Comparison of ENCODE assay signal across 8 cellular contexts in genomic region chr10:111756541-111757061, GRCh38.
A peak's percentile ranks its signal among the peaks of the same experiment; 100 is the strongest.
DNase-seq lines count a peak whose midpoint lies in the region; ATAC-seq lines count a peak whose summit lies in the region.

No MANE protein-coding gene starts in this region.

- no peak overlapping the region for H3K27ac Mint-ChIP-seq in stimulated activated naive B cell treated with anti-CD40 and anti-IgM and Interleukin-4, amounts not matched to agents 10 μg/mL and 1 μg/mL and 100 μg/mL, for 72 hours

- no peak overlapping the region for H3K4me3 Mint-ChIP-seq in stimulated activated naive B cell treated with anti-CD40 and anti-IgM and Interleukin-4, amounts not matched to agents 10 μg/mL and 1 μg/mL and 100 μg/mL, for 72 hours

- no peaks in the 10 kb centered on the region for H3K9me3 ChIP-seq in right cardiac atrium (ENCODE audit: control insufficient read depth, low read length)

- in situ Hi-C loops in ACHN (cut with HindIII; ENCODE audit: low pct_ligation_motif_present, low pct_unique_long_range_greater_than_20kb, low sequenced_read_pairs) = no loop called here

- H3K27ac ChIP-seq in right cardiac atrium (ENCODE audit: low read length) = no peak overlapping the region

- 20% methylated on average over 10 of the region's 10 CpGs for WGBS in right cardiac atrium

- ATAC-seq in HG03066 (IDR thresholded peaks at IDR 0.05; ENCODE audit: low read depth, unreplicated experiment) (peak; percentile 58), right cardiac atrium (no peak), HG03378 (IDR thresholded peaks at IDR 0.05; ENCODE audit: unreplicated experiment) (no peak)
- ATAC-seq in stimulated activated naive B cell treated with anti-CD40 and anti-IgM and Interleukin-4, amounts not matched to agents 10 μg/mL and 1 μg/mL and 100 μg/mL, for 72 hours (replicated peaks) = peak; percentile 41 to 51

- H3K27me3 ChIP-seq in right cardiac atrium (ENCODE audit: control insufficient read depth, insufficient read depth) = no peaks in the 10 kb centered on the region

- intact Hi-C loops in right cardiac atrium (cut with DNase I) = loop anchor here in 1 of 4 donors (5.0 kb wide), 1 partner anchor 381 kb away; no protein-coding TSS in a partner anchor

- H3K27me3 Mint-ChIP-seq in stimulated activated naive B cell treated with anti-CD40 and anti-IgM and Interleukin-4, amounts not matched to agents 10 μg/mL and 1 μg/mL and 100 μg/mL, for 72 hours = peaks cover 0 to 12% of the 10 kb centered on the region in 2 donors

- H3K4me3 ChIP-seq in right cardiac atrium (ENCODE audit: low read length) = no peak overlapping the region

- H3K4me1 Mint-ChIP-seq in stimulated activated naive B cell treated with anti-CD40 and anti-IgM and Interleukin-4, amounts not matched to agents 10 μg/mL and 1 μg/mL and 100 μg/mL, for 72 hours = peaks cover 0 to 2% of the 10 kb centered on the region in 2 donors

- H3K9me3 Mint-ChIP-seq in stimulated activated naive B cell treated with anti-CD40 and anti-IgM and Interleukin-4, amounts not matched to agents 10 μg/mL and 1 μg/mL and 100 μg/mL, for 72 hours = no peaks in the 10 kb centered on the region

- DNase-seq in ACHN (peak; percentile 53), GM04503 (ENCODE audit: low read depth) (peak; percentile 4), SK-N-DZ (ENCODE audit: low spot score) (peak; percentile 89), right cardiac atrium (peak; percentile 13 to 47 (median 28))
- peak; percentile 4 for DNase-seq in stimulated activated naive B cell treated with anti-CD40 and anti-IgM and Interleukin-4, amounts not matched to agents 10 μg/mL and 1 μg/mL and 100 μg/mL, for 72 hours
- DNase-seq in activated effector memory CD4-positive, alpha-beta T cell treated with Interleukin-2 at 50 U/mL for 16 hours = no peak

- H3K36me3 Mint-ChIP-seq in stimulated activated naive B cell treated with anti-CD40 and anti-IgM and Interleukin-4, amounts not matched to agents 10 μg/mL and 1 μg/mL and 100 μg/mL, for 72 hours = no peaks in the 10 kb centered on the region

- no peaks in the 10 kb centered on the region for H3K4me1 ChIP-seq in right cardiac atrium (ENCODE audit: control insufficient read depth, insufficient read depth, low read length)

Comparison
In these comparisons a context has a peak if more than half of its experiments do, and no peak if none do; other contexts are left out.
1. ATAC-seq: peak in HG03066 (single experiment) and stimulated activated naive B cell treated with anti-CD40 and anti-IgM and Interleukin-4, amounts not matched to agents 10 μg/mL and 1 μg/mL and 100 μg/mL, for 72 hours (2 of 2); none in right cardiac atrium (0 of 2) and HG03378 (single experiment).